In genomic region chr6:169789944-169790927, GRCh38 we compare ENCODE assay signal across 8 cellular contexts. TPM values are rescaled to one million over a fixed set of nuclear protein-coding genes. Genes with fewer than 3 reads are reported as not detected.
DNase-seq lines count a peak whose midpoint lies in the region; ATAC-seq and TF ChIP-seq lines count a peak whose summit lies in the region.

No MANE protein-coding gene starts in this region.

- peaks cover 13% of the 10 kb centered on the region; the same call in 1 of the 2 replicates for H4K20me1 ChIP-seq in DND-41 (ENCODE audit: insufficient read depth, low read length)
- H4K20me1 ChIP-seq in GM23248 (ENCODE audit: insufficient read depth), result no peaks in the 10 kb centered on the region
- no peaks in the 10 kb centered on the region for H4K20me1 ChIP-seq in neural progenitor cell (ENCODE audit: low read depth)

- H3K36me3 Mint-ChIP-seq in neural progenitor cell, result no peaks in the 10 kb centered on the region

- H3K4me3 ChIP-seq in DND-41 (ENCODE audit: low read depth in 1 of 2, low read length in 2 of 2) (no peak overlapping the region), GM23248 (peak overlapping the region; percentile 75), fibroblast of villous mesenchyme (ENCODE audit: low read depth, low read length) (peak overlapping the region; percentile 59), neural progenitor cell (peak overlapping the region; percentile 39), stomach smooth muscle (ENCODE audit: low read length in 2 of 2) (peak overlapping the region; percentile 74 to 82)

- H3K9me2 ChIP-seq in GM23248 (ENCODE audit: insufficient read depth), result no peaks in the 10 kb centered on the region

- H3K27ac ChIP-seq in DND-41 (ENCODE audit: low read length) (no peak overlapping the region), GM23248 (peak overlapping the region; percentile 37), neural progenitor cell (no peak overlapping the region), stomach smooth muscle (ENCODE audit: low read length) (peak overlapping the region; percentile 66)

- H3K4me2 ChIP-seq in DND-41 (ENCODE audit: insufficient read depth, low read length) (peak overlapping the region; percentile 46; the same call in 1 of the 2 replicates), GM23248 (ENCODE audit: unreplicated experiment) (peak overlapping the region; percentile 94), neural progenitor cell (peak overlapping the region; percentile 81)

- H3K9me3 ChIP-seq in DND-41 (ENCODE audit: insufficient read depth, low read length, severe bottlenecking) (no peaks in the 10 kb centered on the region), GM23248 (ENCODE audit: low read depth) (no peaks in the 10 kb centered on the region), neural progenitor cell (ENCODE audit: low read depth) (no peaks in the 10 kb centered on the region), stomach smooth muscle (ENCODE audit: control insufficient read depth in 2 of 2, low read length in 2 of 2) (no peaks in the 10 kb centered on the region)

- peak; percentile 55 for ATAC-seq in DND-41 (ENCODE audit: insufficient read depth, low read depth)

- peaks cover 6% of the 10 kb centered on the region for H3K27me3 Mint-ChIP-seq in neural progenitor cell (ENCODE audit: insufficient read depth, low read depth)

- H3K9me3 Mint-ChIP-seq in neural progenitor cell, result no peaks in the 10 kb centered on the region

- TF ChIP-seq CTCF in DND-41 (IDR thresholded peaks at IDR 0.05; ENCODE audit: borderline replicate concordance, extremely low read depth, low read length, poor library complexity, severe bottlenecking) (peak; percentile 94), fibroblast of villous mesenchyme (IDR thresholded peaks at IDR 0.05; ENCODE audit: insufficient read depth, low read depth, low read length) (peak; percentile 99), neural progenitor cell (IDR thresholded peaks at IDR 0.05) (peak; percentile 89)

- H3K27ac Mint-ChIP-seq in neural progenitor cell, result peak overlapping the region; percentile 84

- no peaks in the 10 kb centered on the region for H3K79me2 ChIP-seq in DND-41 (ENCODE audit: insufficient read depth, low read length)
- no peaks in the 10 kb centered on the region for H3K79me2 ChIP-seq in GM23248 (ENCODE audit: insufficient read depth)
- H3K79me2 ChIP-seq in neural progenitor cell (ENCODE audit: low read depth), result no peaks in the 10 kb centered on the region

- WGBS in GM23248 (ENCODE audit: low coverage in 1 of 2, low lambda C conversion rate in 2 of 2, missing lambda C conversion rate in 2 of 2), 2 experiments, result 1 to 2% methylated on average over 61 of the region's 61 CpGs

- no peaks in the 10 kb centered on the region for H3K36me3 ChIP-seq in DND-41 (ENCODE audit: insufficient read depth, low read length)
- no peaks in the 10 kb centered on the region for H3K36me3 ChIP-seq in GM23248 (ENCODE audit: low read depth)
- H3K36me3 ChIP-seq in neural progenitor cell, result no peaks in the 10 kb centered on the region
- no peaks in the 10 kb centered on the region for H3K36me3 ChIP-seq in stomach smooth muscle (ENCODE audit: control insufficient read depth in 2 of 2, insufficient read depth in 2 of 2, low read length in 2 of 2)

- H3F3A ChIP-seq in GM23248 (ENCODE audit: insufficient read depth) (0 out of 2 replicates have a peak, but pooled peaks cover 8% of the 10 kb centered on the region), neural progenitor cell (ENCODE audit: low read depth) (peaks cover 4% of the 10 kb centered on the region)

- peak overlapping the region; percentile 84 for H3K4me3 Mint-ChIP-seq in neural progenitor cell

- DNase-seq in DND-41 (peak; percentile 65), GM23248 (peak; percentile 92), Kasumi-1 (lab: John Stamatoyannopoulos, UW) (peak; percentile 74 to 75), RPMI8226 (peak; percentile 74), fibroblast of villous mesenchyme (ENCODE audit: low read depth) (peak; percentile 66), neural progenitor cell (ENCODE audit: low spot score) (peak; percentile 89)
- DNase-seq in activated effector memory CD4-positive, alpha-beta T cell treated with Interleukin-2 at 50 U/mL for 16 hours, result peak; percentile 67

- in situ Hi-C loops in GM23248 (cut with MboI), result loop anchor here (10.0 kb wide), 1 partner anchor 735 kb away; no protein-coding TSS in a partner anchor

- peaks cover 12% of the 10 kb centered on the region for H3K27me3 ChIP-seq in DND-41 (ENCODE audit: insufficient read depth, low read length, poor library complexity)
- no peaks in the 10 kb centered on the region for H3K27me3 ChIP-seq in GM23248 (replicated peaks; ENCODE audit: insufficient read depth)
- H3K27me3 ChIP-seq in neural progenitor cell, result peaks cover 18% of the 10 kb centered on the region
- H3K27me3 ChIP-seq in stomach smooth muscle (ENCODE audit: control insufficient read depth in 1 of 2, insufficient read depth in 2 of 2, low read length in 2 of 2), result no peaks in the 10 kb centered on the region

- peaks cover 38% of the 10 kb centered on the region for H3K4me1 Mint-ChIP-seq in neural progenitor cell

- H3K9ac ChIP-seq in DND-41 (ENCODE audit: low read depth, low read length) (no peak overlapping the region), GM23248 (peak overlapping the region; percentile 73), neural progenitor cell (no peak overlapping the region), stomach smooth muscle (ENCODE audit: low read length in 2 of 2) (peak overlapping the region; percentile 65 to 78)

- peaks cover 47% of the 10 kb centered on the region for H3K4me1 ChIP-seq in DND-41 (ENCODE audit: insufficient read depth, low read length)
- H3K4me1 ChIP-seq in GM23248 (ENCODE audit: insufficient read depth), result no peaks in the 10 kb centered on the region; the same call in 1 of the 2 replicates
- H3K4me1 ChIP-seq in neural progenitor cell, result peaks cover 4% of the 10 kb centered on the region
- peaks cover 18% of the 10 kb centered on the region for H3K4me1 ChIP-seq in stomach smooth muscle (ENCODE audit: control insufficient read depth, insufficient read depth, low read length)

- H2AFZ ChIP-seq in DND-41 (ENCODE audit: low read depth, low read length) (no peak overlapping the region), GM23248 (peak overlapping the region; percentile 98), neural progenitor cell (replicated peaks) (peak overlapping the region; percentile 95)

RNA-seq across cellular contexts. Expression of gene ERMARD, which starts 38.8 kb away (rescaled TPM):
- total RNA-seq in GM23248 (2014; rRNA removed; shearing (Covaris generic)), result 15.6 and 22.3 TPM in 2 replicates
- polyA plus RNA-seq in GM23248 (2016; fragmentation: Nextera tagmentation; extraction: Ambion mirVana), result 18.3 and 22.0 TPM in 2 replicates
- total RNA-seq in fibroblast of villous mesenchyme (15.8 and 28.5 TPM in 2 replicates), neural progenitor cell (ENCODE audit: low replicate concordance) (23.9 and 31.4 TPM in 2 replicates)

RNA-seq across cellular contexts. Expression of gene DYNLT2, which starts 38.9 kb away (rescaled TPM):
- total RNA-seq in GM23248 (2014; rRNA removed; shearing (Covaris generic)), result 0.89 and 1.5 TPM in 2 replicates
- polyA plus RNA-seq in GM23248 (2016; fragmentation: Nextera tagmentation; extraction: Ambion mirVana), result 0.51 and 0.62 TPM in 2 replicates
- total RNA-seq in fibroblast of villous mesenchyme (1.3 TPM in 2 replicates), neural progenitor cell (ENCODE audit: low replicate concordance) (3.3 and 4.7 TPM in 2 replicates)

Comparison
In these comparisons a context has a peak if more than half of its experiments do, and no peak if none do; other contexts are left out.
1. H3K27ac ChIP-seq: peak in GM23248 (single experiment) and stomach smooth muscle (single experiment); none in DND-41 (single experiment) and neural progenitor cell (single experiment).
2. H3K4me3 ChIP-seq: peak in GM23248 (single experiment), fibroblast of villous mesenchyme (single experiment), neural progenitor cell (single experiment) and stomach smooth muscle (2 of 2); none in DND-41 (0 of 2).
3. H3K9ac ChIP-seq: peak in GM23248 (single experiment) and stomach smooth muscle (2 of 2); none in DND-41 (single experiment) and neural progenitor cell (single experiment).
4. Peak in every context shown above with its lines, with median percentiles within 50 percentile points of each other: DNase-seq, H3K4me2 ChIP-seq and CTCF ChIP-seq.